ENCODE assay signal across 8 cellular contexts in the genomic region with DNA sequence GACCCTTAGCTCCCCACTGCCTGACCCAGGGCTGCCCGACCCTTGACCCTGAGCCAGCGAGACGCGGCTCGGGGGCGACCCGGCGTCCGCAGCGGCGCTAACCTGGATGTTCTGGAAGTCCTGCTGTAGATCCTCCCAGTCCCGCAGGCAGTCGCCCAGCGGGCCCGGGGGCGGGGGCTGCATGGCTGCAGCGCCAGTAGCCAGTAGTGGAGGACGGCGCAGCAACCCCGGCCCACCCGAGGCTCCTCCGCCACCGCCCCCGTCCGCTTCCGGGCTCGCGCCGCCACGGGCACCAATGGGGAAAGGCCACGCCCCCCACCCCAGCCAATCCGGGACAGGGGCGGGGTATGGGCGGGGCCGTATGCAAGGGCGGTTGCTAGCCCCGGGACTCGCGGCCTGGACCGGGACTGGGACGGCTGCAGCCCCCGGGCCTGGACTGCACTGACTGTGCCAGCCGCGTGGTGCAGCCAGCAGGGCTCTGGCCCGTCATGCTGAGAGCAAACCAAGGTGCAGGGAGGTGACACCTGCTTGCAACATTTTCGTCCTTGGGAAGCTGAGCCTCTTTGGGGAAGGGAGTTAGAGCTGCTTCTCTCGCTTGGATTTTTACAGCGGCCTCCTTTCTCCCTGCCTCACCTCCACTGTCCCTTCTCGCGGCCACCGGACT. TPM values are rescaled to one million over a fixed set of nuclear protein-coding genes. Genes with fewer than 3 reads are reported as not detected.
DNase-seq lines count a peak whose midpoint lies in the region; ATAC-seq and TF ChIP-seq lines count a peak whose summit lies in the region.

TMEM120A (minus strand) TSS at position 208 of the 664 bp plus-strand sequence; CDS start at position 183, 25 bp downstream.

- no peaks in the 10 kb centered on the region for H3K9me3 ChIP-seq in SK-N-SH
- no peaks in the 10 kb centered on the region for H3K9me3 ChIP-seq in suprapubic skin

- TF ChIP-seq CTCF in GM10266 (IDR thresholded peaks at IDR 0.05; ENCODE audit: control insufficient read depth, insufficient read depth, low read depth, missing control alignments) (no peak), SK-N-SH (IDR thresholded peaks at IDR 0.05) (no peak), suprapubic skin (IDR thresholded peaks at IDR 0.05) (peak in 1 of 2 donors; percentile 24)

- H3K4me3 ChIP-seq in SK-N-SH (ENCODE audit: low read depth in 2 of 2, low read length in 1 of 2), result peak within 1 kb of the TSS; percentile 69 to 84
- peak within 1 kb of the TSS; percentile 78 for H3K4me3 ChIP-seq in suprapubic skin

- peak in 1 of 2 donors; percentile 61 for TF ChIP-seq POLR2A in suprapubic skin (IDR thresholded peaks at IDR 0.05)

- H3K27ac ChIP-seq in SK-N-SH (ENCODE audit: low read depth in 2 of 2, low read length in 1 of 2) (peak within 1 kb of the TSS; percentile 40 to 84; a peak in 3 of 4 replicates), suprapubic skin (peak within 1 kb of the TSS; percentile 90)

- peak within 1 kb of the TSS; percentile 100 for H3K4me2 ChIP-seq in SK-N-SH

- 8% methylated on average over 13 of the region's 51 CpGs for WGBS in SK-N-SH (ENCODE audit: low lambda C conversion rate)
- WGBS in suprapubic skin, result 12% methylated on average over 13 of the region's 51 CpGs

- H3K79me2 ChIP-seq in SK-N-SH (ENCODE audit: insufficient read depth), result 0 out of 2 replicates have a peak, but pooled peaks cover 5% of the 10 kb centered on the region

- peaks cover 10% of the 10 kb centered on the region for H3F3A ChIP-seq in SK-N-SH (replicated peaks; ENCODE audit: insufficient read depth)

- no peaks in the 10 kb centered on the region for H3K27me3 ChIP-seq in SK-N-SH (ENCODE audit: insufficient read depth)
- H3K27me3 ChIP-seq in suprapubic skin, result no peaks in the 10 kb centered on the region

- H4K20me1 ChIP-seq in SK-N-SH (ENCODE audit: insufficient read depth), result no peaks in the 10 kb centered on the region

- peak in 1 of 2 experiments; percentile 22; a peak in 2 of 4 replicates for TF ChIP-seq EP300 in SK-N-SH (IDR thresholded peaks at IDR 0.05; ENCODE audit: borderline replicate concordance in 1 of 2, low read depth in 1 of 2, low read length in 1 of 2)
- TF ChIP-seq EP300 in suprapubic skin (IDR thresholded peaks at IDR 0.05), result no peak

- H3K9me2 ChIP-seq in SK-N-SH, result no peaks in the 10 kb centered on the region

- peak within 1 kb of the TSS; percentile 68 for H3K9ac ChIP-seq in SK-N-SH

- DNase-seq in GM10266 (ENCODE audit: extremely low spot score) (peak; percentile 99), NCI-H1092 (lab: John Stamatoyannopoulos, UW) (peak; percentile 88), SK-N-SH (peak; percentile 100), globus pallidus (ENCODE audit: low spot score) (peak; percentile 94), occipital lobe (lab: John Stamatoyannopoulos, UW) (peak; percentile 90), suprapubic skin (ENCODE audit: low spot score in 2 of 2) (peak; percentile 97 to 98)
- peak; percentile 95 for DNase-seq in activated naive CD4-positive, alpha-beta T cell treated with anti-CD3 and anti-CD28 coated beads, Interleukin-2, amount 50 U/mL, for 16 hours

- peak within 1 kb of the TSS; percentile 73 for H2AFZ ChIP-seq in SK-N-SH (ENCODE audit: low read depth)

- peak; percentile 97 for ATAC-seq in HG02610 (IDR thresholded peaks at IDR 0.05; ENCODE audit: unreplicated experiment)

- CTCF ChIA-PET in SK-N-SH (lab: Yijun Ruan, JAX), result interaction anchor here (0.9 to 9.4 kb wide), 8 partner anchors 16 to 128 kb away, joined by 3 to 56 read pairs (median 4); no protein-coding TSS in a partner anchor

- POLR2A ChIA-PET in SK-N-SH (lab: Yijun Ruan, JAX), result interaction anchor here (0.6 to 2.4 kb wide), 7 partner anchors 53 to 128 kb away, joined by 3 to 10 read pairs (median 6); partner anchors contain the start of genes MDH2, RHBDD2 and STYXL1

- H3K4me1 ChIP-seq in SK-N-SH (ENCODE audit: control insufficient read depth in 1 of 2, insufficient read depth in 2 of 2, low read depth in 1 of 2, low read length in 1 of 2) (peaks cover 6 to 20% of the 10 kb centered on the region in 2 experiments; a peak in 2 of 4 replicates), suprapubic skin (peaks cover 40% of the 10 kb centered on the region)

- TF ChIP-seq RAD21 in SK-N-SH (IDR thresholded peaks at IDR 0.05; ENCODE audit: low read length), result 0 out of 2 replicates have a peak, but pooled peaks have one; percentile 1

- peaks cover 8 to 14% of the 10 kb centered on the region in 2 experiments for H3K36me3 ChIP-seq in SK-N-SH (replicated peaks in 1 of 2; ENCODE audit: control insufficient read depth in 1 of 2, insufficient read depth in 2 of 2, low read length in 1 of 2)
- no peaks in the 10 kb centered on the region for H3K36me3 ChIP-seq in suprapubic skin

TF ChIP-seq in SK-N-SH, 30 proteins besides CTCF, POLR2A, EP300 and RAD21 (continues in another document):
- TF ChIP-seq TEAD4 (IDR thresholded peaks at IDR 0.05; ENCODE audit: borderline replicate concordance, insufficient read depth), result no peak
- peak; percentile 60 for TF ChIP-seq GABPA (IDR thresholded peaks at IDR 0.05; ENCODE audit: low read depth)
- peak; percentile 64 for TF ChIP-seq YY1 (IDR thresholded peaks at IDR 0.05; ENCODE audit: low read depth)
- no peak for TF ChIP-seq EZH2phosphoT487 (IDR thresholded peaks at IDR 0.05; ENCODE audit: borderline replicate concordance, low read depth)
- peak; percentile 88 for TF ChIP-seq MXI1 (IDR thresholded peaks at IDR 0.05; ENCODE audit: low read depth, low read length)
- peak; percentile 79 for TF ChIP-seq RFX5 (IDR thresholded peaks at IDR 0.05; ENCODE audit: low read length)
- no peak for TF ChIP-seq RCOR1 (IDR thresholded peaks at IDR 0.05; ENCODE audit: low read length)
- peak; percentile 58 for TF ChIP-seq CHD2 (IDR thresholded peaks at IDR 0.05; ENCODE audit: low read length, partially characterized antibody)
- TF ChIP-seq, protein P1, sequence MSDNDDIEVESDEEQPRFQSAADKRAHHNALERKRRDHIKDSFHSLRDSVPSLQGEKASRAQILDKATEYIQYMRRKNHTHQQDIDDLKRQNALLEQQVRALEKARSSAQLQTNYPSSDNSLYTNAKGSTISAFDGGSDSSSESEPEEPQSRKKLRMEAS (IDR thresholded peaks at IDR 0.05; ENCODE audit: low read depth), result peak; percentile 76
- no peak for TF ChIP-seq SMC3 (IDR thresholded peaks at IDR 0.05; ENCODE audit: low read depth, low read length)
- TF ChIP-seq, protein P2, sequence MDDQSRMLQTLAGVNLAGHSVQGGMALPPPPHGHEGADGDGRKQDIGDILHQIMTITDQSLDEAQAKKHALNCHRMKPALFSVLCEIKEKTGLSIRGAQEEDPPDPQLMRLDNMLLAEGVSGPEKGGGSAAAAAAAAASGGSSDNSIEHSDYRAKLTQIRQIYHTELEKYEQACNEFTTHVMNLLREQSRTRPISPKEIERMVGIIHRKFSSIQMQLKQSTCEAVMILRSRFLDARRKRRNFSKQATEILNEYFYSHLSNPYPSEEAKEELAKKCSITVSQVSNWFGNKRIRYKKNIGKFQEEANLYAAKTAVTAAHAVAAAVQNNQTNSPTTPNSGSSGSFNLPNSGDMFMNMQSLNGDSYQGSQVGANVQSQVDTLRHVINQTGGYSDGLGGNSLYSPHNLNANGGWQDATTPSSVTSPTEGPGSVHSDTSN (IDR thresholded peaks at IDR 0.05), result 0 out of 2 replicates have a peak, but pooled peaks have one; percentile 19
- TF ChIP-seq GATA2 (CRISPR knock-in tag; IDR thresholded peaks at IDR 0.05), result no peak
- TF ChIP-seq MEF2A (IDR thresholded peaks at IDR 0.05; ENCODE audit: borderline replicate concordance, low read depth), result no peak
- TF ChIP-seq RXRA (IDR thresholded peaks at IDR 0.05; ENCODE audit: borderline replicate concordance, low read depth), result no peak
- TF ChIP-seq, protein P3, sequence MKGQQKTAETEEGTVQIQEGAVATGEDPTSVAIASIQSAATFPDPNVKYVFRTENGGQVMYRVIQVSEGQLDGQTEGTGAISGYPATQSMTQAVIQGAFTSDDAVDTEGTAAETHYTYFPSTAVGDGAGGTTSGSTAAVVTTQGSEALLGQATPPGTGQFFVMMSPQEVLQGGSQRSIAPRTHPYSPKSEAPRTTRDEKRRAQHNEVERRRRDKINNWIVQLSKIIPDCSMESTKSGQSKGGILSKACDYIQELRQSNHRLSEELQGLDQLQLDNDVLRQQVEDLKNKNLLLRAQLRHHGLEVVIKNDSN (IDR thresholded peaks at IDR 0.05; ENCODE audit: borderline replicate concordance, low read depth), result peak; percentile 71; the same call in 1 of the 2 replicates
- no peak; the same call in 1 of the 2 replicates for TF ChIP-seq NFIC (IDR thresholded peaks at IDR 0.05; ENCODE audit: borderline replicate concordance)
- TF ChIP-seq IRF3 (IDR thresholded peaks at IDR 0.05; ENCODE audit: low read depth, low read length), result no peak
- peak; percentile 73 for TF ChIP-seq TAF1 (IDR thresholded peaks at IDR 0.05; ENCODE audit: borderline replicate concordance, low read depth, low read length)
- peak; percentile 93 for TF ChIP-seq POLR2AphosphoS5 (IDR thresholded peaks at IDR 0.05; ENCODE audit: low read depth, low read length)

RNA-seq across cellular contexts. Expression of gene TMEM120A, which starts in this region (rescaled TPM):
- 59.8 and 95.2 TPM in 2 replicates for polyA plus RNA-seq in SK-N-SH (2012; rRNA removed)
- polyA plus RNA-seq in SK-N-SH (2012; cell fraction: cytosol; rRNA removed), result 26.4 and 50.4 TPM in 2 replicates
- 120 and 190 TPM in 2 replicates for polyA plus RNA-seq in SK-N-SH (2012; cell fraction: nucleus; rRNA removed)
- 19.8 TPM for total RNA-seq in occipital lobe
- total RNA-seq in suprapubic skin, result 10 to 100 TPM; 21.0 to 34.0 (median 22.4) TPM

Comparison
In these comparisons a context has a peak if more than half of its experiments do, and no peak if none do; other contexts are left out.
1. Peak in every context shown above with its lines: DNase-seq, ATAC-seq, H3K4me3 ChIP-seq and H3K27ac ChIP-seq.